In the genomic region with DNA sequence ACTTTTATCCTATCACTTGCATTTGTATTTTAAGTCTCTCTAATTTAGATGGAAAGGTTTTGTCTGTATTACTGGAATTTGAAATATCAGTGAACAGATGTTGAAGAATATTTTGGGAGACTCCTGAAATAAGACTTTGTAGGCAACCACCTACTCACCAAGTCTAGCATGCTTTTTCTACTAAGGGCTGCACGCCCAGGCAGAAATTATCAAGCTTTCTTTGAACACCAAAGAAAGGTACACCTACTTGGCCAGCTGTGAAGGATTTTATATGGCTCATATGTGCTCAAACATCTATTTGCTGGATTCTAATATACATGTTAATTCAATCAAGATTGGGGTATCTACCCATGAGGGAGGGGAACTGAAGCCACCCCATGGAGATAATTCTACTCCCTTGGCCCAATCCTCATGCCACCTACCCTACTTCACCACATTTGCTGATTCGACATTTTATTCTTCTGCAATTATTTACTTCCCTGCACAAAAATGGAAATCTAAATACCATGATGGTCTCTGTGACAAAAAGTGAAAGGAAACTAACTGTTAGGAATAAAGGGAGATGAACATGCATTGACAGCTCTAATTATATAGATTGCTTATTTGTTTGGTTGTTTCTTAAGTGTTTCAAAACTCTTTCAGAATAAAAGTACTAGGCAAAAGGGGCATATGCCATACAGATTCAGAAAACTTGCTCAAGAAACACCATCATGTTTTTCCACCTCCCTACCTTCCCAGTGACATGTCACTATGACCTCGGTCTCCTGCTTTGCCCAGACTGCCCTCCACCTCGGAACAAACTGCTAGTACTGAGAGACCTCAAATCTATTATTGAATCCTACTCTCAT, we compare ENCODE assay signal across 15 cellular contexts. TPM values are rescaled to one million over a fixed set of nuclear protein-coding genes. Genes with fewer than 3 reads are reported as not detected.
DNase-seq lines count a peak whose midpoint lies in the region; ATAC-seq and TF ChIP-seq lines count a peak whose summit lies in the region.
"Had no signal": no experiment of that assay in that cellular context is flagged by ENCODE, and none has a peak within 500 bp of the region (broad histone marks: within the 10 kb centered on the region; RNA-seq: fewer than 3 reads in every experiment).

No MANE protein-coding gene starts in this region.

- peaks cover 18% of the 10 kb centered on the region for H3K4me1 Mint-ChIP-seq in nephron

- no peak for ATAC-seq in Right ventricle myocardium inferior
- ATAC-seq in HG02610 (IDR thresholded peaks at IDR 0.05; ENCODE audit: unreplicated experiment), result no peak

- H3K4me1 ChIP-seq in right atrium auricular region (no peaks in the 10 kb centered on the region), skeletal muscle tissue (ENCODE audit: control insufficient read depth in 3 of 3, insufficient read depth in 3 of 3, low read length in 3 of 3) (peaks cover 0 to 2% (median 0%) of the 10 kb centered on the region in 3 donors), spleen (peaks cover 0 to 3% (median 0%) of the 10 kb centered on the region in 6 donors)
- H3K4me1 ChIP-seq: BLaER1 had no signal

- no peaks in the 10 kb centered on the region for H3K9me3 ChIP-seq in right atrium auricular region
- H3K9me3 ChIP-seq in skeletal muscle tissue (ENCODE audit: control insufficient read depth in 3 of 3, low read length in 3 of 3), result no peaks in the 10 kb centered on the region
- H3K9me3 ChIP-seq in spleen, result no peaks in the 10 kb centered on the region
- H3K9me3 ChIP-seq: BLaER1 had no signal

- no peaks in the 10 kb centered on the region for H3K36me3 Mint-ChIP-seq in nephron (ENCODE audit: low read depth)
- H3K36me3 Mint-ChIP-seq: CD8-positive, alpha-beta memory T cell had no signal

- H3K4me3 Mint-ChIP-seq in nephron, result peak overlapping the region in 2 of 3 experiments; percentile 20 to 30
- H3K4me3 Mint-ChIP-seq: CD8-positive, alpha-beta memory T cell had no signal

- TF ChIP-seq CTCF in right atrium auricular region (IDR thresholded peaks at IDR 0.05), result no peak
- TF ChIP-seq CTCF in nephron (IDR thresholded peaks at IDR 0.05; ENCODE audit: unreplicated experiment in 3 of 3), result no peak
- no peak for TF ChIP-seq CTCF in spleen (IDR thresholded peaks at IDR 0.05 in 8 of 11, conservative IDR thresholded peaks at IDR 0.05 in 3 of 11)

- no peaks in the 10 kb centered on the region for H3K36me3 ChIP-seq in right atrium auricular region
- H3K36me3 ChIP-seq in skeletal muscle tissue (ENCODE audit: control insufficient read depth in 3 of 3, insufficient read depth in 3 of 3, low read length in 3 of 3), result peaks cover 2 to 19% (median 14%) of the 10 kb centered on the region in 3 donors
- no peaks in the 10 kb centered on the region for H3K36me3 ChIP-seq in spleen
- H3K36me3 ChIP-seq: BLaER1 had no signal

- H3K9ac ChIP-seq in skeletal muscle tissue (ENCODE audit: low read depth in 1 of 3, low read length in 3 of 3), result peak overlapping the region; percentile 62 to 63 (median 62)
- H3K9ac ChIP-seq: BLaER1, GM23248 had no signal

- intact Hi-C loops in Right ventricle myocardium inferior (cut with DNase I), result no loop called here
- intact Hi-C loops in spleen (cut with DNase I; ENCODE audit: low total_unique reads), result no loop called here

- no peak overlapping the region for H3K27ac Mint-ChIP-seq in nephron
- H3K27ac Mint-ChIP-seq: CD8-positive, alpha-beta memory T cell had no signal

- no peaks in the 10 kb centered on the region for H3K27me3 Mint-ChIP-seq in nephron (ENCODE audit: low read depth)

- 93 to 96% (median 94%) methylated on average over 4 of the region's 4 CpGs for WGBS in spleen, 5 donors

- H3K27me3 ChIP-seq in right atrium auricular region (no peaks in the 10 kb centered on the region), skeletal muscle tissue (ENCODE audit: control insufficient read depth in 3 of 3, insufficient read depth in 3 of 3, low read length in 3 of 3) (no peaks in the 10 kb centered on the region), spleen (replicated peaks in 1 of 7) (no peaks in the 10 kb centered on the region)
- H3K27me3 ChIP-seq: BLaER1 had no signal

- DNase-seq in right atrium auricular region (ENCODE audit: low spot score), result no peak
- no peak for DNase-seq in Right ventricle myocardium inferior (ENCODE audit: missing footprints)
- DNase-seq in OCI-M1 (lab: John Stamatoyannopoulos, UW), result peak; percentile 15
- no peak for DNase-seq in NCI-H446 (lab: John Stamatoyannopoulos, UW)
- no peak for DNase-seq in spleen
- DNase-seq: AML-193; CD8-positive, alpha-beta memory T cell; GF-D8; GM23248; H7 had no signal

- H3K27ac ChIP-seq in right atrium auricular region (peak overlapping the region; percentile 23 to 81), skeletal muscle tissue (ENCODE audit: low read depth, low read length) (peak overlapping the region; percentile 89), spleen (no peak overlapping the region)
- H3K27ac ChIP-seq: 22Rv1, BLaER1, GM23248 had no signal

- no peaks in the 10 kb centered on the region for H3K9me3 Mint-ChIP-seq in nephron
- H3K9me3 Mint-ChIP-seq: CD8-positive, alpha-beta memory T cell had no signal

- H3K4me3 ChIP-seq in right atrium auricular region (no peak overlapping the region), skeletal muscle tissue (ENCODE audit: low read length in 3 of 3) (peak overlapping the region; percentile 56 to 73 (median 68)), spleen (no peak overlapping the region)
- H3K4me3 ChIP-seq: BLaER1, GM23248 had no signal

- TF ChIP-seq POLR2A in spleen (IDR thresholded peaks at IDR 0.05), result no peak

RNA-seq across cellular contexts. Expression of a gene that starts 0.9 kb away (rescaled TPM):
- total RNA-seq in right atrium auricular region, result 10 to 100 TPM; 29.7 to 55.4 TPM
- 22.4 TPM for total RNA-seq in Right ventricle myocardium inferior
- total RNA-seq in skeletal muscle tissue, result 54.8 TPM
- total RNA-seq in spleen, result under 1 TPM in 4 of 7 donors, not detected in 3; 0.52 to 0.94 (median 0.68) TPM
- under 1 TPM; 0.27 to 0.90 (median 0.35) TPM for polyA plus RNA-seq in spleen
- total RNA-seq: CD8-positive, alpha-beta memory T cell; GM23248; H7 had no signal
- polyA plus RNA-seq: CD8-positive, alpha-beta memory T cell had no signal

RNA-seq across cellular contexts. Expression of a gene that starts 22.5 kb away (rescaled TPM):
- total RNA-seq in right atrium auricular region (not detected), Right ventricle myocardium inferior (0.81 TPM), skeletal muscle tissue (2.6 TPM), spleen (1 to 10 TPM in 2 of 7 donors, not detected in 5; 1.1 to 1.8 TPM)
- under 1 TPM in 1 of 3 donors, not detected in 2; 0.09 TPM for polyA plus RNA-seq in spleen
- total RNA-seq: CD8-positive, alpha-beta memory T cell; GM23248; H7 had no signal
- polyA plus RNA-seq: GM23248 had no signal

Comparison
In these comparisons a context has a peak if more than half of its experiments do, and no peak if none do; other contexts are left out.
1. H3K27ac ChIP-seq: peak in right atrium auricular region (2 of 2) and skeletal muscle tissue (single experiment); none in spleen (0 of 8).
2. H3K4me3 ChIP-seq: peak in skeletal muscle tissue (3 of 3); none in right atrium auricular region (0 of 2) and spleen (0 of 8).
3. RNA of a gene that starts 0.9 kb away (total RNA-seq): 29.7 to 55.4 TPM in right atrium auricular region, 54.8 TPM in skeletal muscle tissue (single experiment) and 22.4 TPM in Right ventricle myocardium inferior (single experiment); 0.52 to 0.94 TPM in spleen; every median in the first group is over 10 times any median in the second.